Comparison of ENCODE assay signal across 21 cellular contexts in genomic region chr7:51017576-51018535, GRCh38.
A peak's percentile ranks its signal among the peaks of the same experiment; 100 is the strongest.
DNase-seq lines count a peak whose midpoint lies in the region; ATAC-seq lines count a peak whose summit lies in the region.
"Had no signal": no experiment of that assay in that cellular context is flagged by ENCODE, and none has a peak within 500 bp of the region (broad histone marks: within the 10 kb centered on the region; RNA-seq: fewer than 3 reads in every experiment).

No MANE protein-coding gene starts in this region.

- no peaks in the 10 kb centered on the region for H3K27me3 Mint-ChIP-seq in stimulated activated naive CD8-positive, alpha-beta T cell treated with anti-CD3 and anti-CD28 coated beads, Interleukin-15, Interleukin-2, amounts not matched to agents 100 ng/mL and 50 ng/mL, for 24 hours

- peak overlapping the region; percentile 65 for H3K27ac Mint-ChIP-seq in stimulated activated naive CD8-positive, alpha-beta T cell treated with anti-CD3 and anti-CD28 coated beads, Interleukin-15, Interleukin-2, amounts not matched to agents 100 ng/mL and 50 ng/mL, for 24 hours
- H3K27ac Mint-ChIP-seq: CD14-positive monocyte, mesothelial cell of epicardium had no signal

- H3K4me1 Mint-ChIP-seq in stimulated activated naive CD8-positive, alpha-beta T cell treated with anti-CD3 and anti-CD28 coated beads, Interleukin-15, Interleukin-2, amounts not matched to agents 100 ng/mL and 50 ng/mL, for 24 hours (ENCODE audit: low read depth) = no peaks in the 10 kb centered on the region
- H3K4me1 Mint-ChIP-seq: CD14-positive monocyte, mesothelial cell of epicardium had no signal

- ATAC-seq in stimulated activated naive CD8-positive, alpha-beta T cell treated with anti-CD3 and anti-CD28 coated beads, Interleukin-15, Interleukin-2, amounts not matched to agents 100 U/mL and 50 U/mL, for 24 hours = no peak
- ATAC-seq: heart right ventricle had no signal

- H3K4me3 Mint-ChIP-seq in stimulated activated naive CD8-positive, alpha-beta T cell treated with anti-CD3 and anti-CD28 coated beads, Interleukin-15, Interleukin-2, amounts not matched to agents 100 ng/mL and 50 ng/mL, for 24 hours = no peak overlapping the region
- H3K4me3 Mint-ChIP-seq: CD14-positive monocyte, mesothelial cell of epicardium had no signal

- no peaks in the 10 kb centered on the region for H3K9me3 Mint-ChIP-seq in stimulated activated naive CD8-positive, alpha-beta T cell treated with anti-CD3 and anti-CD28 coated beads, Interleukin-15, Interleukin-2, amounts not matched to agents 100 ng/mL and 50 ng/mL, for 24 hours
- H3K9me3 Mint-ChIP-seq: CD14-positive monocyte, mesothelial cell of epicardium had no signal

- DNase-seq in activated CD8-positive, alpha-beta memory T cell treated with anti-CD3 and anti-CD28 coated beads for 24 hours = peak; percentile 41
- no peak for DNase-seq in activated CD8-positive, alpha-beta memory T cell treated with anti-CD3 and anti-CD28 coated beads, Interleukin-2, amount 50 U/mL, for 4 hours
- no peak for DNase-seq in stimulated activated naive CD8-positive, alpha-beta T cell treated with anti-CD3 and anti-CD28 coated beads, Interleukin-15, Interleukin-2, amounts not matched to agents 100 U/mL and 50 U/mL, for 24 hours
- DNase-seq in islet precursor cell (peak; percentile 42), HK-2 (ENCODE audit: unreplicated experiment) (no peak), NCI-H2081 treated with DMSO at 0.1 percent for 48 hours (lab: John Stamatoyannopoulos, UW) (no peak), HT-29 (ENCODE audit: low spot score) (no peak)
- DNase-seq: activated CD4-positive, alpha-beta T cell treated with anti-CD3 and anti-CD28 coated beads for 48 hours; activated gamma-delta T cell; heart right ventricle; kidney; NCI-H446; SIG-M5; sigmoid colon; stimulated activated CD4-positive, alpha-beta T cell treated with anti-CD3 and anti-CD28 coated beads, Interleukin-12 subunit alpha, Interleukin-12 subunit beta, amount 100 ng/mL, for 4 hours; stimulated activated CD4-positive, alpha-beta T cell treated with anti-CD3 and anti-CD28 coated beads, Interleukin-2, amount 100 ng/mL, for 48 hours; T-helper 9 cell; trophoblast cell had no signal

- no peaks in the 10 kb centered on the region for H3K36me3 Mint-ChIP-seq in stimulated activated naive CD8-positive, alpha-beta T cell treated with anti-CD3 and anti-CD28 coated beads, Interleukin-15, Interleukin-2, amounts not matched to agents 100 ng/mL and 50 ng/mL, for 24 hours (ENCODE audit: low read depth)
- H3K36me3 Mint-ChIP-seq: CD14-positive monocyte, mesothelial cell of epicardium had no signal

Comparison
In these comparisons a context has a peak if more than half of its experiments do, and no peak if none do; other contexts are left out.
1. DNase-seq: peak in activated CD8-positive, alpha-beta memory T cell treated with anti-CD3 and anti-CD28 coated beads for 24 hours (single experiment) and islet precursor cell (single experiment); none in activated CD8-positive, alpha-beta memory T cell treated with anti-CD3 and anti-CD28 coated beads, Interleukin-2, amount 50 U/mL, for 4 hours (single experiment), stimulated activated naive CD8-positive, alpha-beta T cell treated with anti-CD3 and anti-CD28 coated beads, Interleukin-15, Interleukin-2, amounts not matched to agents 100 U/mL and 50 U/mL, for 24 hours (single experiment), HK-2 (single experiment), NCI-H2081 treated with DMSO at 0.1 percent for 48 hours (single experiment) and HT-29 (single experiment).